ENCODE assay signal across 31 cellular contexts in the genomic region with DNA sequence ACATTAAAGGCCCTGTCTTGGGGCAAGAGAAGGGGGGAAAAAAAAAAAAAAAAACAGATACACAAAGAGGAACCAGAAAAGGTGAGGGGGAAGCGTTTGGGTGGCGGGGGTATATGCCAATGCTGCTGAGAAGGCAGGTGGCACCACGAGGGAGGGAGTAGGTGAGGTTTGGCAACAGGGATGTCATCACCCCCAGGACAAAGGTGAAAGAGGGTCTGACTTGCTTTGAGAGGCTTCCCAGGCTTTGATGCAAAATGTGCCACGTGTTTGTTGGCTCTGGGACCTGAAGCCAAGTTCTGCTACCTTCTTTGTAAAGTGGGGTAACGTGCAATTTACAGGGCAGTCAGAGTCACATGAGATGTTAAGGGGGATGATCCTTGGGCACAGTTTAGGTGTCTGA.
"Had no signal": no experiment of that assay in that cellular context is flagged by ENCODE, and none has a peak within 500 bp of the region (broad histone marks: within the 10 kb centered on the region; RNA-seq: fewer than 3 reads in every experiment).

No MANE protein-coding gene starts in this region.

- H3K27ac Mint-ChIP-seq: activated CD4-positive, alpha-beta memory T cell treated with anti-CD3 and anti-CD28 coated beads, Interleukin-2, amount 10 ng/mL, durations not matched to agents 7 days and 5 days; activated naive CD4-positive, alpha-beta T cell treated with anti-CD3 and anti-CD28 coated beads, Interleukin-2, amount 50 U/mL, for 24 hours; activated T-helper 17 cell treated with anti-CD3 and anti-CD28 coated beads, Interleukin-2, amount 50 U/mL, for 72 hours; T-cell; T-helper 2 cell treated with Interferon-gamma antibody and Interleukin-4, amounts not matched to agents 5 μg/mL and 100 μg/mL, for 36 hours had no signal

- H3K27me3 Mint-ChIP-seq: activated naive CD4-positive, alpha-beta T cell treated with anti-CD3 and anti-CD28 coated beads, Interleukin-2, amount 50 U/mL, for 24 hours; activated T-helper 17 cell treated with anti-CD3 and anti-CD28 coated beads, Interleukin-2, amount 50 U/mL, for 72 hours; central memory CD8-positive, alpha-beta T cell; T-cell had no signal

- DNase-seq: activated CD4-positive, alpha-beta memory T cell treated with anti-CD3 and anti-CD28 coated beads, Interleukin-2, amount 10 ng/mL, durations not matched to agents 7 days and 5 days; activated CD4-positive, alpha-beta T cell treated with anti-CD3 and anti-CD28 coated beads for 4 hours; activated CD8-positive, alpha-beta memory T cell treated with anti-CD3 and anti-CD28 coated beads, Interleukin-2, amount 50 U/mL, for 48 hours; activated gamma-delta T cell treated with Interleukin-2 at 50 U/mL for 16 hours; activated T-cell treated with anti-CD3 and anti-CD28 coated beads, Interleukin-2, amount 50 U/mL, for 4 hours; anterior cingulate cortex; dermis blood vessel endothelial cell; effector CD4-positive, alpha-beta T cell; esophagus squamous epithelium; foreskin melanocyte; heart right ventricle; kidney glomerular epithelial cell; lower lobe of right lung; mesendoderm; occipital lobe; stimulated activated CD4-positive, alpha-beta T cell treated with anti-CD3 and anti-CD28 coated beads, Interleukin-1b, Interleukin-23, amount 100 ng/mL, for 48 hours; stimulated activated naive CD4-positive, alpha-beta T cell treated with Interleukin-2 at 50 U/mL for 16 hours; T-cell; testis; transverse colon had no signal

- H3K4me3 ChIP-seq: esophagus squamous epithelium, heart right ventricle, lower lobe of right lung, right atrium auricular region, smooth muscle cell, testis, transverse colon, vagina had no signal

- FAIRE-seq: bronchial epithelial cell, endometrium had no signal

- H3K9me3 ChIP-seq: esophagus squamous epithelium, heart right ventricle, lower lobe of right lung, right atrium auricular region, testis, transverse colon, vagina had no signal

- H3K9me3 Mint-ChIP-seq: activated CD4-positive, alpha-beta memory T cell treated with anti-CD3 and anti-CD28 coated beads, Interleukin-2, amount 10 ng/mL, durations not matched to agents 7 days and 5 days; activated naive CD4-positive, alpha-beta T cell treated with anti-CD3 and anti-CD28 coated beads, Interleukin-2, amount 50 U/mL, for 24 hours; activated T-cell treated with anti-CD3 and anti-CD28 coated beads, Interleukin-2, amount 50 U/mL, for 4 hours; activated T-helper 17 cell treated with anti-CD3 and anti-CD28 coated beads, Interleukin-2, amount 50 U/mL, for 72 hours; central memory CD8-positive, alpha-beta T cell; T-cell; T-helper 2 cell treated with Interferon-gamma antibody and Interleukin-4, amounts not matched to agents 5 μg/mL and 100 μg/mL, for 36 hours had no signal

- ATAC-seq: activated T-cell treated with anti-CD3 and anti-CD28 coated beads, Interleukin-2, amount 50 U/mL, for 4 hours; activated T-helper 17 cell treated with anti-CD3 and anti-CD28 coated beads, Interleukin-2, amount 50 U/mL, for 72 hours; heart right ventricle; left lobe of liver; lower lobe of right lung; T-cell had no signal

- H3K27ac ChIP-seq: epithelial cell of prostate, esophagus squamous epithelium, heart right ventricle, lower lobe of right lung, right atrium auricular region, testis, transverse colon, vagina had no signal

- H3K27me3 ChIP-seq: esophagus squamous epithelium, heart right ventricle, right atrium auricular region, testis, transverse colon, vagina had no signal

- H3K36me3 Mint-ChIP-seq: activated naive CD4-positive, alpha-beta T cell treated with anti-CD3 and anti-CD28 coated beads, Interleukin-2, amount 50 U/mL, for 24 hours; T-cell had no signal

- H3K4me3 Mint-ChIP-seq: activated CD4-positive, alpha-beta memory T cell treated with anti-CD3 and anti-CD28 coated beads, Interleukin-2, amount 10 ng/mL, durations not matched to agents 7 days and 5 days; activated naive CD4-positive, alpha-beta T cell treated with anti-CD3 and anti-CD28 coated beads, Interleukin-2, amount 50 U/mL, for 24 hours; activated T-cell treated with anti-CD3 and anti-CD28 coated beads, Interleukin-2, amount 50 U/mL, for 4 hours; activated T-helper 17 cell treated with anti-CD3 and anti-CD28 coated beads, Interleukin-2, amount 50 U/mL, for 72 hours; central memory CD8-positive, alpha-beta T cell; T-cell; T-helper 2 cell treated with Interferon-gamma antibody and Interleukin-4, amounts not matched to agents 5 μg/mL and 100 μg/mL, for 36 hours had no signal

- H3K4me2 ChIP-seq: smooth muscle cell had no signal

- H3K36me3 ChIP-seq: esophagus squamous epithelium, right atrium auricular region, transverse colon, vagina had no signal
